Comparison of ENCODE assay signal across 8 cellular contexts in the genomic region with DNA sequence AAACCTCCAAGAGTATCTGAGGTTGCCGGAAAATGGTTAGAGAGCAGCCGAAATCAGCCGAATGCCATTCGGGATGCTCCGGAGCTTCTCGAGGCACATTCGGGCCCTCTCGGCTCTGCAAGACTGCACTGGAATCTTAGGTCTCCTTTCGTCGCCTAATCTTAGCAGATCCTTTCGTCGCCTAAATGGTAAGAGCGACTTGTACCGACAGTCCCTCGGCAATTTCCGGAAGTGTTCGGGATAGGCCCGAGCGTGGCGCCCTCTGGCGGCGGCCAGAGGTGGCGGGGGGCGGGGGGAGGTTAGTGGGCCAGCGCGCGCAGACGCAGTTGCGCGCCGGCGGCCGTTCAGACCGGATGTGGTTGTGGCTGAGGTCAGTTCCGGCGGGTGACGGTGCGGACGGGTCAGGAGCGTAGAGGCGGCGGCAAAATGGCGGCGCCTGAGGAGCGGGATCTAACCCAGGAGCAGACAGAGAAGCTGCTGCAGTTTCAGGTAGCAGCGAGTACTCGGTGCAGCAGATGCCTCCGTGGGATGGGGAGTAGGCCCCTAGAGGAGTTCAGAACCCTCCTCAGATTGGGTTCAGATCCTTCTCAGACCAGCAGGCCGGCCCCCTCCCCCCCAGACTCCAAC. TPM values are rescaled to one million over a fixed set of nuclear protein-coding genes. Genes with fewer than 3 reads are reported as not detected.
DNase-seq lines count a peak whose midpoint lies in the region; ATAC-seq and TF ChIP-seq lines count a peak whose summit lies in the region.

A gene with protein sequence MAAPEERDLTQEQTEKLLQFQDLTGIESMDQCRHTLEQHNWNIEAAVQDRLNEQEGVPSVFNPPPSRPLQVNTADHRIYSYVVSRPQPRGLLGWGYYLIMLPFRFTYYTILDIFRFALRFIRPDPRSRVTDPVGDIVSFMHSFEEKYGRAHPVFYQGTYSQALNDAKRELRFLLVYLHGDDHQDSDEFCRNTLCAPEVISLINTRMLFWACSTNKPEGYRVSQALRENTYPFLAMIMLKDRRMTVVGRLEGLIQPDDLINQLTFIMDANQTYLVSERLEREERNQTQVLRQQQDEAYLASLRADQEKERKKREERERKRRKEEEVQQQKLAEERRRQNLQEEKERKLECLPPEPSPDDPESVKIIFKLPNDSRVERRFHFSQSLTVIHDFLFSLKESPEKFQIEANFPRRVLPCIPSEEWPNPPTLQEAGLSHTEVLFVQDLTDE (plus strand): TSS at position 404 of the 627 bp plus-strand sequence. CDS start 23 bp downstream, at position 427.

- H3K79me2 ChIP-seq in SU-DHL-6 (ENCODE audit: insufficient read depth, low read length): peaks cover 43% of the 10 kb centered on the region

- H3K4me3 Mint-ChIP-seq in activated naive CD8-positive, alpha-beta T cell treated with anti-CD3 and anti-CD28 coated beads, Interleukin-2, amount 10 ng/mL, durations not matched to agents 7 days and 5 days: peak within 1 kb of the TSS; percentile 98
- peak within 1 kb of the TSS; percentile 96 for H3K4me3 Mint-ChIP-seq in osteocyte (ENCODE audit: unreplicated experiment)

- H3K27me3 ChIP-seq in SU-DHL-6 (ENCODE audit: low read length): no peaks in the 10 kb centered on the region
- no peaks in the 10 kb centered on the region for H3K27me3 ChIP-seq in thymus (ENCODE audit: control insufficient read depth, insufficient read depth)

- peak within 1 kb of the TSS; percentile 97 for H3K27ac Mint-ChIP-seq in activated naive CD8-positive, alpha-beta T cell treated with anti-CD3 and anti-CD28 coated beads, Interleukin-2, amount 10 ng/mL, durations not matched to agents 7 days and 5 days
- H3K27ac Mint-ChIP-seq in osteocyte (ENCODE audit: unreplicated experiment): peak within 1 kb of the TSS; percentile 94

- H3K9me2 ChIP-seq in SU-DHL-6 (replicated peaks; ENCODE audit: insufficient read depth, low read length): no peaks in the 10 kb centered on the region

- H3K27me3 Mint-ChIP-seq in activated naive CD8-positive, alpha-beta T cell treated with anti-CD3 and anti-CD28 coated beads, Interleukin-2, amount 10 ng/mL, durations not matched to agents 7 days and 5 days: peaks cover 3% of the 10 kb centered on the region
- H3K27me3 Mint-ChIP-seq in osteocyte (ENCODE audit: unreplicated experiment): no peaks in the 10 kb centered on the region

- no peaks in the 10 kb centered on the region for H3F3A ChIP-seq in SU-DHL-6 (ENCODE audit: insufficient read depth)

- DNase-seq in NCI-H128 (lab: John Stamatoyannopoulos, UW; ENCODE audit: unreplicated experiment): peak; percentile 72
- DNase-seq in activated naive CD8-positive, alpha-beta T cell treated with anti-CD3 and anti-CD28 coated beads, Interleukin-2, amount 10 ng/mL, durations not matched to agents 7 days and 5 days: peak; percentile 100
- DNase-seq in head of caudate nucleus: peak; percentile 86 to 98 (median 95)
- DNase-seq in osteocyte (ENCODE audit: extremely low spot score, unreplicated experiment): peak; percentile 100

- peaks cover 24% of the 10 kb centered on the region for H3K4me1 Mint-ChIP-seq in activated naive CD8-positive, alpha-beta T cell treated with anti-CD3 and anti-CD28 coated beads, Interleukin-2, amount 10 ng/mL, durations not matched to agents 7 days and 5 days
- H3K4me1 Mint-ChIP-seq in osteocyte (ENCODE audit: unreplicated experiment): peaks cover 30% of the 10 kb centered on the region

- H3K9ac ChIP-seq in SU-DHL-6 (ENCODE audit: low read length): peak within 1 kb of the TSS; percentile 89

- peak within 1 kb of the TSS; percentile 79 for H3K4me2 ChIP-seq in SU-DHL-6 (ENCODE audit: low read depth, low read length, poor library complexity, severe bottlenecking)

- peaks cover 4% of the 10 kb centered on the region for H3K36me3 Mint-ChIP-seq in activated naive CD8-positive, alpha-beta T cell treated with anti-CD3 and anti-CD28 coated beads, Interleukin-2, amount 10 ng/mL, durations not matched to agents 7 days and 5 days
- H3K36me3 Mint-ChIP-seq in osteocyte (ENCODE audit: unreplicated experiment): peaks cover 2% of the 10 kb centered on the region

- intact Hi-C loops in head of caudate nucleus (cut with DNase I): loop anchor here (2.0 kb wide), 2 partner anchors 57 to 91 kb away; no protein-coding TSS in a partner anchor

- H3K27ac ChIP-seq in SU-DHL-6 (ENCODE audit: low read depth, low read length) (peak within 1 kb of the TSS; percentile 48), thymus (ENCODE audit: low read depth) (peak within 1 kb of the TSS; percentile 94)

- H3K4me3 ChIP-seq in SU-DHL-6 (ENCODE audit: insufficient read depth, low read length, poor library complexity, severe bottlenecking) (peak within 1 kb of the TSS; percentile 99), thymus (ENCODE audit: low read length) (peak within 1 kb of the TSS; percentile 75)

- TF ChIP-seq CTCF in GM12873 (IDR thresholded peaks at IDR 0.05; ENCODE audit: insufficient read depth, low read depth, low read length, missing control alignments) (peak; percentile 86), SU-DHL-6 (IDR thresholded peaks at IDR 0.05; ENCODE audit: insufficient read depth, low read length, poor library complexity, severe bottlenecking) (peak; percentile 98), osteocyte (IDR thresholded peaks at IDR 0.05) (peak; percentile 99)

- H3K36me3 ChIP-seq in SU-DHL-6 (ENCODE audit: low read length) (no peaks in the 10 kb centered on the region), thymus (ENCODE audit: control insufficient read depth, insufficient read depth) (peaks cover 3% of the 10 kb centered on the region)

- POLR2A ChIA-PET in activated naive CD8-positive, alpha-beta T cell treated with anti-CD3 and anti-CD28 coated beads, Interleukin-2, amount 10 ng/mL, durations not matched to agents 7 days and 5 days (lab: Charles Lee): interaction anchor here (0.5 to 4.3 kb wide), 11 partner anchors 12 to 106 kb away, joined by 3 to 60 read pairs (median 6); a partner anchor contains a TSS

- WGBS in thymus: under 1% methylated on average over 49 of the region's 49 CpGs

- H3K4me1 ChIP-seq in thymus (ENCODE audit: control insufficient read depth, insufficient read depth, low read length): peaks cover 7% of the 10 kb centered on the region

- no peaks in the 10 kb centered on the region for H4K20me1 ChIP-seq in SU-DHL-6 (ENCODE audit: low read depth, low read length)

- peak; percentile 96 for ATAC-seq in HG02759 (IDR thresholded peaks at IDR 0.05; ENCODE audit: unreplicated experiment)
- ATAC-seq in activated naive CD8-positive, alpha-beta T cell treated with anti-CD3 and anti-CD28 coated beads, Interleukin-2, amount 10 ng/mL, durations not matched to agents 7 days and 5 days (ENCODE audit: low read depth): peak; percentile 98

- peak within 1 kb of the TSS; percentile 99 for H2AFZ ChIP-seq in SU-DHL-6 (ENCODE audit: low read depth, low read length, severe bottlenecking)

- no peaks in the 10 kb centered on the region for H3K9me3 ChIP-seq in SU-DHL-6 (ENCODE audit: insufficient read depth, low read length)
- H3K9me3 ChIP-seq in thymus (ENCODE audit: control insufficient read depth): no peaks in the 10 kb centered on the region

- H3K9me3 Mint-ChIP-seq in activated naive CD8-positive, alpha-beta T cell treated with anti-CD3 and anti-CD28 coated beads, Interleukin-2, amount 10 ng/mL, durations not matched to agents 7 days and 5 days: no peaks in the 10 kb centered on the region
- H3K9me3 Mint-ChIP-seq in osteocyte (ENCODE audit: unreplicated experiment): no peaks in the 10 kb centered on the region

RNA-seq across cellular contexts. Expression of the gene that starts here (rescaled TPM):
- total RNA-seq in activated naive CD8-positive, alpha-beta T cell treated with anti-CD3 and anti-CD28 coated beads, Interleukin-2, amount 10 ng/mL, durations not matched to agents 7 days and 5 days: 10 to 100 TPM; 32.4 TPM
- total RNA-seq in osteocyte: 46.9 and 47.6 TPM in 2 replicates
- 17.7 TPM for polyA plus RNA-seq in thymus

Comparison
In these comparisons a context has a peak if more than half of its experiments do, and no peak if none do; other contexts are left out.
1. Peak in every context shown above with its lines: DNase-seq, ATAC-seq, H3K4me3 ChIP-seq and H3K27ac ChIP-seq.